ENCODE assay signal across 13 cellular contexts in genomic region chr2:120349125-120349921, GRCh38. TPM values are rescaled to one million over a fixed set of nuclear protein-coding genes. Genes with fewer than 3 reads are reported as not detected.
DNase-seq lines count a peak whose midpoint lies in the region; ATAC-seq, FAIRE-seq and TF ChIP-seq lines count a peak whose summit lies in the region.
"Had no signal": no experiment of that assay in that cellular context is flagged by ENCODE, and none has a peak within 500 bp of the region (broad histone marks: within the 10 kb centered on the region; RNA-seq: fewer than 3 reads in every experiment).

No MANE protein-coding gene starts in this region.

- no peak for TF ChIP-seq POLR2A in H54 (IDR thresholded peaks at IDR 0.05; ENCODE audit: low read depth, low read length)

- no peak overlapping the region for H2BK15ac ChIP-seq in H9 (ENCODE audit: low read depth, low read length)

- H3K27ac ChIP-seq in H9 (ENCODE audit: insufficient read length, low read depth, low read length) (no peak overlapping the region), iPS-20b (ENCODE audit: low read length) (no peak overlapping the region), osteoblast (ENCODE audit: low read depth, low read length) (no peak overlapping the region), substantia nigra (ENCODE audit: low read depth, low read length, poor library complexity, severe bottlenecking) (no peak overlapping the region)
- H3K27ac ChIP-seq: BLaER1, SK-N-MC had no signal

- peaks cover 2% of the 10 kb centered on the region for H4K20me1 ChIP-seq in H9 (ENCODE audit: control insufficient read depth, insufficient read depth, insufficient read length)
- peaks cover 4% of the 10 kb centered on the region for H4K20me1 ChIP-seq in osteoblast (ENCODE audit: insufficient read depth, low read length)

- H2BK20ac ChIP-seq in H9 (ENCODE audit: low read depth, low read length, poor library complexity, severe bottlenecking): no peak overlapping the region

- H2BK120ac ChIP-seq in H9 (ENCODE audit: low read depth, low read length, poor library complexity, severe bottlenecking): no peak overlapping the region

- H3K4me3 ChIP-seq in iPS-20b (ENCODE audit: low read length) (peak overlapping the region; percentile 27; the same call in 1 of the 2 replicates), osteoblast (ENCODE audit: insufficient read depth, low read length) (no peak overlapping the region)
- H3K4me3 ChIP-seq: BLaER1, SK-N-MC had no signal

- peaks cover 40% of the 10 kb centered on the region; the same call in 1 of the 2 replicates for H3K27me3 ChIP-seq in H9 (ENCODE audit: insufficient read depth, low read length)
- peaks cover 98% of the 10 kb centered on the region for H3K27me3 ChIP-seq in iPS-20b (ENCODE audit: insufficient read depth, low read length)
- H3K27me3 ChIP-seq in osteoblast (ENCODE audit: insufficient read depth, low read length): peaks cover 17% of the 10 kb centered on the region

- H4K8ac ChIP-seq in H9 (replicated peaks; ENCODE audit: insufficient read length, low read depth, low read length): no peak overlapping the region

- H3K9me3 Mint-ChIP-seq in H9: peaks cover 0 to 2% of the 10 kb centered on the region in 2 experiments; a peak in 2 of 5 replicates

- H3K79me1 ChIP-seq in H9 (ENCODE audit: insufficient read depth, low read depth, low read length, poor library complexity, severe bottlenecking): no peaks in the 10 kb centered on the region

- WGBS in H9 (ENCODE audit: extremely low coverage, insufficient read length, low lambda C conversion rate): no CpG with 5 or more reads among the region's 47 CpGs

- H3K27ac Mint-ChIP-seq in H9 (no peak overlapping the region; a peak in 1 of 7 replicates), T-helper 17 cell (no peak overlapping the region)

- H4K5ac ChIP-seq in H9 (ENCODE audit: insufficient read length, low read depth, low read length): no peak overlapping the region

- H3K36me3 Mint-ChIP-seq in H9 (ENCODE audit: insufficient read depth in 1 of 3, low read depth in 3 of 3) (peaks cover 0 to 3% (median 0%) of the 10 kb centered on the region in 3 experiments; a peak in 1 of 7 replicates), T-helper 17 cell (ENCODE audit: low read depth) (peaks cover 3% of the 10 kb centered on the region)

- no peak for ATAC-seq in T-helper 17 cell
- ATAC-seq in GM18909 (IDR thresholded peaks at IDR 0.05; ENCODE audit: poor library complexity, unreplicated experiment): no peak

- H3K27me3 Mint-ChIP-seq in H9 (ENCODE audit: low read depth): peaks cover 87% of the 10 kb centered on the region
- H3K27me3 Mint-ChIP-seq in T-helper 17 cell: peaks cover 52% of the 10 kb centered on the region

- no peak overlapping the region for H3K23ac ChIP-seq in H9 (ENCODE audit: insufficient read length, low read depth, low read length)

- no peak overlapping the region for H4K91ac ChIP-seq in H9 (ENCODE audit: insufficient read length, low read depth, low read length)

- H2BK12ac ChIP-seq in H9 (ENCODE audit: insufficient read length, low read depth, low read length): no peak overlapping the region

- H3K56ac ChIP-seq in H9 (ENCODE audit: insufficient read length, low read depth, low read length): no peak overlapping the region

- peak overlapping the region; percentile 12 to 48; a peak in 1 of 5 replicates for H3K4me3 Mint-ChIP-seq in H9
- peak overlapping the region; percentile 31 for H3K4me3 Mint-ChIP-seq in T-helper 17 cell

- H2AFZ ChIP-seq in H9 (ENCODE audit: low read length) (no peak overlapping the region), osteoblast (ENCODE audit: low read length) (no peak overlapping the region)

- no peak overlapping the region for H3K18ac ChIP-seq in H9 (ENCODE audit: insufficient read length, low read depth, low read length)

- H3K4me1 ChIP-seq in H9 (ENCODE audit: insufficient read depth, low read length) (no peaks in the 10 kb centered on the region; the same call in 1 of the 2 replicates), iPS-20b (ENCODE audit: insufficient read depth, low read length) (peaks cover 19% of the 10 kb centered on the region; the same call in 1 of the 2 replicates), osteoblast (ENCODE audit: insufficient read depth, low read length) (peaks cover 6% of the 10 kb centered on the region)

- H3K4me1 Mint-ChIP-seq in H9 (peaks cover 24 to 41% of the 10 kb centered on the region in 2 experiments), T-helper 17 cell (peaks cover 9% of the 10 kb centered on the region)

- H3K4me2 ChIP-seq in H9 (ENCODE audit: insufficient read depth, insufficient read length, low read length) (no peak overlapping the region), osteoblast (ENCODE audit: insufficient read depth, low read length) (no peak overlapping the region)

- peaks cover 11% of the 10 kb centered on the region for H3K23me2 ChIP-seq in H9 (ENCODE audit: insufficient read length, low read depth, low read length, poor library complexity, severe bottlenecking)

- no peak for FAIRE-seq in H54 (lab: Jason Lieb, UNC)

- no peak overlapping the region for H3K4ac ChIP-seq in H9 (ENCODE audit: low read depth, low read length)

- no peak overlapping the region for H3T11ph ChIP-seq in H9 (ENCODE audit: low read length)

- H3K14ac ChIP-seq in H9 (ENCODE audit: insufficient read depth, low read length): no peak overlapping the region

- H3K9ac ChIP-seq in H9 (ENCODE audit: extremely low read depth, insufficient read length, low read length) (no peak overlapping the region), iPS-20b (ENCODE audit: low read depth, low read length) (no peak overlapping the region)
- H3K9ac ChIP-seq: BLaER1 had no signal

- H3K79me2 ChIP-seq in H9 (ENCODE audit: insufficient read depth, low read length) (no peaks in the 10 kb centered on the region), osteoblast (ENCODE audit: insufficient read depth, low read length) (no peaks in the 10 kb centered on the region)

- DNase-seq in H9 (no peak), T-helper 17 cell (no peak), osteoblast (ENCODE audit: insufficient read length, low spot score, missing footprints) (peak; percentile 89), substantia nigra (lab: John Stamatoyannopoulos, UW) (no peak), H54 (ENCODE audit: insufficient read length, low spot score) (no peak)
- DNase-seq: KG1, NCI-H1092, NCI-H1694, NCI-H226 had no signal

- H3K36me3 ChIP-seq in iPS-20b (ENCODE audit: insufficient read depth, low read depth, low read length) (no peaks in the 10 kb centered on the region), osteoblast (ENCODE audit: insufficient read depth, low read length) (no peaks in the 10 kb centered on the region)
- H3K36me3 ChIP-seq: BLaER1 had no signal

- no peak for TF ChIP-seq CTCF in H9 (conservative IDR thresholded peaks at IDR 0.05)
- TF ChIP-seq CTCF in osteoblast (IDR thresholded peaks at IDR 0.05; ENCODE audit: extremely low read depth, low read depth, low read length): no peak

- no peak overlapping the region for H2BK5ac ChIP-seq in H9 (ENCODE audit: insufficient read length, low read length)

- H3K9me3 ChIP-seq in H9 (ENCODE audit: control insufficient read depth, low read depth, low read length): no peaks in the 10 kb centered on the region
- H3K9me3 ChIP-seq in T-helper 17 cell (ENCODE audit: control insufficient read depth, low read length, poor library complexity, severe bottlenecking): no peaks in the 10 kb centered on the region
- H3K9me3 ChIP-seq in iPS-20b (ENCODE audit: insufficient read depth, low read depth, low read length): no peaks in the 10 kb centered on the region
- H3K9me3 ChIP-seq in osteoblast (ENCODE audit: low read depth, low read length): no peaks in the 10 kb centered on the region
- H3K9me3 ChIP-seq: BLaER1 had no signal

- no peak overlapping the region for H2AK5ac ChIP-seq in H9 (ENCODE audit: insufficient read length, low read length)

RNA-seq across cellular contexts. Expression of gene INHBB, which starts 3.4 kb away (rescaled TPM):
- total RNA-seq in H9 (2021) (0.13 TPM in 2 replicates), T-helper 17 cell (not detected), osteoblast (under 0.01 and 0.29 TPM in 2 replicates)
